Comparison of ENCODE assay signal across 14 cellular contexts in the genomic region with DNA sequence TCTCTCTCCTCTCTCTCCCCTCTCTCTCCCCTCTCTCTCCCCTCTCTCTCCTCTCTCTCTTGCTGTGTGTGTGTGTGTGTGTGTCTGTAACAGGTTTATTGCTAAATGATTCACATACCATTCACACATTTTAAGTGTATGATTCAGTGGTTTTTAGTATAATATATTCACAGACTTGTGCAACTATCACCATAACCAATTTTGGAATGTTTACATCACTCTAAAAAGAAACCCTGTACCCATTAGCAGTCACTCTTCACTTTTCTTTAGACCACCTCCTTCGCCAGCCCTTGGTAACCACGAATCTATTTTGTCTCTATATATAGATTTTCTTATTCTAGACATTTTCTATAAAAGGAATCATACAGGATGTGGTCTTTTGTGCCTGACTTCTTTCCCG. TPM values are rescaled to one million over a fixed set of nuclear protein-coding genes. Genes with fewer than 3 reads are reported as not detected.
DNase-seq lines count a peak whose midpoint lies in the region; ATAC-seq and TF ChIP-seq lines count a peak whose summit lies in the region.
"Had no signal": no experiment of that assay in that cellular context is flagged by ENCODE, and none has a peak within 500 bp of the region (broad histone marks: within the 10 kb centered on the region; RNA-seq: fewer than 3 reads in every experiment).

No MANE protein-coding gene starts in this region.

- ATAC-seq in RWPE2 (ENCODE audit: low read depth) (peak; percentile 33; the same call in 1 of the 3 replicates), HG02938 (IDR thresholded peaks at IDR 0.05; ENCODE audit: unreplicated experiment) (no peak), HG02610 (IDR thresholded peaks at IDR 0.05; ENCODE audit: unreplicated experiment) (no peak)
- ATAC-seq in stimulated activated effector memory CD8-positive, alpha-beta T cell treated with anti-CD3 and anti-CD28 coated beads, Interleukin-12 subunit alpha, Interleukin-12 subunit beta, amount 100 ng/mL, for 72 hours, result peak; percentile 71

- peaks cover 17% of the 10 kb centered on the region for H3K4me1 Mint-ChIP-seq in activated CD4-positive, alpha-beta T cell treated with anti-CD3 and anti-CD28 coated beads, Interleukin-2, amount 10 ng/mL, durations not matched to agents 7 days and 5 days
- H3K4me1 Mint-ChIP-seq in endothelial cell (ENCODE audit: unreplicated experiment), result peaks cover 3% of the 10 kb centered on the region
- H3K4me1 Mint-ChIP-seq in stimulated activated effector memory CD8-positive, alpha-beta T cell treated with anti-CD3 and anti-CD28 coated beads, Interleukin-12 subunit alpha, Interleukin-12 subunit beta, amount 100 ng/mL, for 72 hours, result peaks cover 9% of the 10 kb centered on the region

- no peak overlapping the region for H3K4me3 Mint-ChIP-seq in activated CD4-positive, alpha-beta T cell treated with anti-CD3 and anti-CD28 coated beads, Interleukin-2, amount 10 ng/mL, durations not matched to agents 7 days and 5 days
- peak overlapping the region; percentile 25 for H3K4me3 Mint-ChIP-seq in endothelial cell (ENCODE audit: unreplicated experiment)
- H3K4me3 Mint-ChIP-seq in stimulated activated effector memory CD8-positive, alpha-beta T cell treated with anti-CD3 and anti-CD28 coated beads, Interleukin-12 subunit alpha, Interleukin-12 subunit beta, amount 100 ng/mL, for 72 hours, result peak overlapping the region; percentile 11

- POLR2A ChIA-PET in activated CD4-positive, alpha-beta T cell treated with anti-CD3 and anti-CD28 coated beads, Interleukin-2, amount 10 ng/mL, durations not matched to agents 7 days and 5 days (lab: Charles Lee), result no interaction called here

- CTCF ChIA-PET in activated CD4-positive, alpha-beta T cell treated with anti-CD3 and anti-CD28 coated beads, Interleukin-2, amount 10 ng/mL, durations not matched to agents 7 days and 5 days (lab: Charles Lee), result no interaction called here

- no peak for DNase-seq in activated CD4-positive, alpha-beta T cell treated with anti-CD3 and anti-CD28 coated beads, Interleukin-2, amount 10 ng/mL, durations not matched to agents 7 days and 5 days
- DNase-seq in activated CD4-positive, alpha-beta T cell treated with anti-CD3 and anti-CD28 coated beads, Interleukin-2, amount 50 U/mL, for 1 hour, result no peak
- DNase-seq in RWPE2 (ENCODE audit: low spot score), result no peak
- no peak for DNase-seq in endothelial cell (ENCODE audit: low spot score)
- DNase-seq in stimulated activated effector memory CD8-positive, alpha-beta T cell treated with anti-CD3 and anti-CD28 coated beads, Interleukin-12 subunit alpha, Interleukin-12 subunit beta, amount 100 ng/mL, for 72 hours (ENCODE audit: low spot score in 2 of 2), result no peak
- no peak for DNase-seq in Karpas-422
- DNase-seq: NCI-H1694, NCI-H774, SW 1271 had no signal

- no peaks in the 10 kb centered on the region for H3K36me3 Mint-ChIP-seq in activated CD4-positive, alpha-beta T cell treated with anti-CD3 and anti-CD28 coated beads, Interleukin-2, amount 10 ng/mL, durations not matched to agents 7 days and 5 days (ENCODE audit: low read depth)
- H3K36me3 Mint-ChIP-seq in endothelial cell (ENCODE audit: low read depth, unreplicated experiment), result peaks cover 6% of the 10 kb centered on the region
- peaks cover 7% of the 10 kb centered on the region for H3K36me3 Mint-ChIP-seq in stimulated activated effector memory CD8-positive, alpha-beta T cell treated with anti-CD3 and anti-CD28 coated beads, Interleukin-12 subunit alpha, Interleukin-12 subunit beta, amount 100 ng/mL, for 72 hours

- H3K4me3 ChIP-seq in RWPE2 (ENCODE audit: severe bottlenecking) (no peak overlapping the region), Karpas-422 (ENCODE audit: low read length) (no peak overlapping the region)

- H3K36me3 ChIP-seq in RWPE2 (ENCODE audit: low read depth) (no peaks in the 10 kb centered on the region), Karpas-422 (ENCODE audit: insufficient read depth, low read length) (no peaks in the 10 kb centered on the region)

- H3K27ac ChIP-seq in RWPE2 (ENCODE audit: poor library complexity, severe bottlenecking) (no peak overlapping the region), Karpas-422 (ENCODE audit: low read length) (no peak overlapping the region)

- peaks cover 8% of the 10 kb centered on the region for H3K4me1 ChIP-seq in RWPE2 (ENCODE audit: insufficient read depth, poor library complexity, severe bottlenecking)
- H3K4me1 ChIP-seq in Karpas-422 (ENCODE audit: low read length), result no peaks in the 10 kb centered on the region; the same call in 1 of the 2 replicates

- no peak overlapping the region for H3K9ac ChIP-seq in Karpas-422 (ENCODE audit: low read length)

- H2AFZ ChIP-seq in Karpas-422 (ENCODE audit: low read length), result no peak overlapping the region

- H3K4me2 ChIP-seq in Karpas-422 (ENCODE audit: low read depth, low read length, poor library complexity, severe bottlenecking), result no peak overlapping the region

- no peaks in the 10 kb centered on the region for H3K9me3 Mint-ChIP-seq in activated CD4-positive, alpha-beta T cell treated with anti-CD3 and anti-CD28 coated beads, Interleukin-2, amount 10 ng/mL, durations not matched to agents 7 days and 5 days
- no peaks in the 10 kb centered on the region for H3K9me3 Mint-ChIP-seq in endothelial cell (ENCODE audit: unreplicated experiment)
- H3K9me3 Mint-ChIP-seq in stimulated activated effector memory CD8-positive, alpha-beta T cell treated with anti-CD3 and anti-CD28 coated beads, Interleukin-12 subunit alpha, Interleukin-12 subunit beta, amount 100 ng/mL, for 72 hours, result no peaks in the 10 kb centered on the region

- no peak for TF ChIP-seq CTCF in RWPE2 (IDR thresholded peaks at IDR 0.05; ENCODE audit: poor library complexity, severe bottlenecking)
- no peak for TF ChIP-seq CTCF in endothelial cell (IDR thresholded peaks at IDR 0.05; ENCODE audit: unreplicated experiment)

- no peaks in the 10 kb centered on the region for H4K20me1 ChIP-seq in Karpas-422 (ENCODE audit: insufficient read depth, low read depth, low read length)

- H3K27me3 Mint-ChIP-seq in activated CD4-positive, alpha-beta T cell treated with anti-CD3 and anti-CD28 coated beads, Interleukin-2, amount 10 ng/mL, durations not matched to agents 7 days and 5 days, result peaks cover 4% of the 10 kb centered on the region
- H3K27me3 Mint-ChIP-seq in endothelial cell (ENCODE audit: unreplicated experiment), result peaks cover 6% of the 10 kb centered on the region

- H3K27me3 ChIP-seq in RWPE2 (ENCODE audit: insufficient read depth, poor library complexity, severe bottlenecking), result no peaks in the 10 kb centered on the region
- no peaks in the 10 kb centered on the region for H3K27me3 ChIP-seq in Karpas-422 (ENCODE audit: low read length)

- peak overlapping the region; percentile 71 for H3K27ac Mint-ChIP-seq in activated CD4-positive, alpha-beta T cell treated with anti-CD3 and anti-CD28 coated beads, Interleukin-2, amount 10 ng/mL, durations not matched to agents 7 days and 5 days
- H3K27ac Mint-ChIP-seq in endothelial cell (ENCODE audit: unreplicated experiment), result peak overlapping the region; percentile 21
- H3K27ac Mint-ChIP-seq in stimulated activated effector memory CD8-positive, alpha-beta T cell treated with anti-CD3 and anti-CD28 coated beads, Interleukin-12 subunit alpha, Interleukin-12 subunit beta, amount 100 ng/mL, for 72 hours, result peak overlapping the region; percentile 93

- H3K9me3 ChIP-seq in RWPE2 (ENCODE audit: severe bottlenecking) (no peaks in the 10 kb centered on the region), Karpas-422 (ENCODE audit: low read length) (no peaks in the 10 kb centered on the region)

- no peaks in the 10 kb centered on the region for H3K79me2 ChIP-seq in Karpas-422 (ENCODE audit: low read length)

- H3K9me2 ChIP-seq in Karpas-422 (replicated peaks; ENCODE audit: insufficient read depth, low read length), result no peaks in the 10 kb centered on the region

RNA-seq across cellular contexts. Expression of a gene that starts 11.4 kb away (rescaled TPM):
- total RNA-seq in activated CD4-positive, alpha-beta T cell treated with anti-CD3 and anti-CD28 coated beads, Interleukin-2, amount 10 ng/mL, durations not matched to agents 7 days and 5 days, result under 1 TPM; 0.06 to 0.25 TPM
- 12.3 TPM for total RNA-seq in endothelial cell (ENCODE audit: unreplicated experiment)
- 0.69 and 1.8 TPM in 2 replicates for total RNA-seq in Karpas-422 (2014; rRNA removed; shearing (Covaris generic); ENCODE audit: low replicate concordance)
- total RNA-seq: HT1080 had no signal

RNA-seq across cellular contexts. Expression of a gene that starts 53.6 kb away (rescaled TPM):
- total RNA-seq in activated CD4-positive, alpha-beta T cell treated with anti-CD3 and anti-CD28 coated beads, Interleukin-2, amount 10 ng/mL, durations not matched to agents 7 days and 5 days, result not detected
- total RNA-seq in endothelial cell (ENCODE audit: unreplicated experiment), result not detected
- total RNA-seq in Karpas-422 (2014; rRNA removed; shearing (Covaris generic); ENCODE audit: low replicate concordance), result not detected in 2 replicates
- total RNA-seq: HT1080, pulmonary artery endothelial cell, subcutaneous adipose tissue had no signal

Comparison
In these comparisons a context has a peak if more than half of its experiments do, and no peak if none do; other contexts are left out.
1. H3K27ac Mint-ChIP-seq: peak in every context shown above with its lines; median percentile 93 in stimulated activated effector memory CD8-positive, alpha-beta T cell treated with anti-CD3 and anti-CD28 coated beads, Interleukin-12 subunit alpha, Interleukin-12 subunit beta, amount 100 ng/mL, for 72 hours; 71 in activated CD4-positive, alpha-beta T cell treated with anti-CD3 and anti-CD28 coated beads, Interleukin-2, amount 10 ng/mL, durations not matched to agents 7 days and 5 days; 21 in endothelial cell.
2. ATAC-seq: peak in RWPE2 (single experiment) and stimulated activated effector memory CD8-positive, alpha-beta T cell treated with anti-CD3 and anti-CD28 coated beads, Interleukin-12 subunit alpha, Interleukin-12 subunit beta, amount 100 ng/mL, for 72 hours (single experiment); none in HG02938 (single experiment) and HG02610 (single experiment).